ENCODE assay signal across 26 cellular contexts in the genomic region with DNA sequence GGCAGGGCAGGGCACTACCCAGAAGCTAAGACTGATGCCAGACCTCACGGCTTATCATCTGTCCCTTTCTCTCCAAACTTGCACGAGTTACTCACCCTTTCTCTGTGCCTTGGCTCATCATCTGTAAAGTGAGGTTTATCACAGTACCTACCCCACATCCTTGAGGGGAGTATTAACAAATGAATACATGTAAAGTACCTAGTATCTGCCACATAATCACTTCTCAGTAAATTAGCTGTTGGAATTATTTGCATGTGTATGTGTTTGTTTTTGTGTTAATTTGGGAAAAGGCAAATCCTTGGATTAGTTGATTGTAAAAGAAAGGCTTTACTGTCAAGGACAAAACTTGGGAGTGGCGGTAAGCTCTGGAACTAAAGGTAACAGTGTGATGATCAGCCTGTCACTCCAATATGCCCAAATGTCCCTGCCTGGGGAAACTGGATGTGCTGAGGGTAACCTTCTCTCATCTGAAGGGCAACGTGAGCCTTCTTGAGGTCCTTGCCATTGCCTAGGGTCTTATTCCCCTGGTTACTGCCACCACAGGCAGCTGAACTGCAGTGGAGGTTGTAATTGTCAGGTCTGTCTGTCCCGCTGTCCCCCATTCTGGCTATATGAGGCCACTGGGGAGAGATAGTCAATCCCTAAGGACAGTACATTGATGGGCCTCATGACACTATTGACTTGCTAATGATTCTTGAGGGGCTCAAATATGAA.
"Had no signal": no experiment of that assay in that cellular context is flagged by ENCODE, and none has a peak within 500 bp of the region (broad histone marks: within the 10 kb centered on the region; RNA-seq: fewer than 3 reads in every experiment).

No MANE protein-coding gene starts in this region.

- H3K36me3 ChIP-seq: gastroesophageal sphincter, lower lobe of right lung, vagina had no signal

- H3K4me3 Mint-ChIP-seq: activated B cell treated with CpG ODN at 0.5 μM for 24 hours; activated naive CD8-positive, alpha-beta T cell treated with anti-CD3 and anti-CD28 coated beads for 36 hours; activated T-cell treated with anti-CD3 and anti-CD28 coated beads, Interleukin-2, amount 50 U/mL, for 4 hours; central memory CD8-positive, alpha-beta T cell; naive B cell; neural crest cell had no signal

- H3K4me1 ChIP-seq: gastroesophageal sphincter, lower lobe of right lung, testis, vagina had no signal

- H3K4me3 ChIP-seq: gastroesophageal sphincter, lower lobe of right lung, smooth muscle cell, testis, vagina had no signal

- H3K9me3 ChIP-seq: gastroesophageal sphincter, lower lobe of right lung, testis, vagina had no signal

- H3K4me1 Mint-ChIP-seq: activated B cell treated with CpG ODN at 0.5 μM for 24 hours; activated naive CD8-positive, alpha-beta T cell treated with anti-CD3 and anti-CD28 coated beads for 36 hours; central memory CD8-positive, alpha-beta T cell; naive B cell had no signal

- H3K27me3 ChIP-seq: testis, vagina had no signal

- ATAC-seq: activated T-cell treated with anti-CD3 and anti-CD28 coated beads, Interleukin-2, amount 50 U/mL, for 4 hours; gastroesophageal sphincter; lower lobe of right lung; sciatic nerve had no signal

- H3K27ac ChIP-seq: gastroesophageal sphincter, lower lobe of right lung, testis, vagina had no signal

- H3K36me3 Mint-ChIP-seq: activated naive CD8-positive, alpha-beta T cell treated with anti-CD3 and anti-CD28 coated beads for 36 hours; naive B cell had no signal

- DNase-seq: activated B cell treated with CpG ODN at 0.5 μM for 24 hours; activated CD4-positive, alpha-beta T cell treated with anti-CD3 and anti-CD28 coated beads for 4 hours; activated CD4-positive, alpha-beta T cell treated with anti-CD3 and anti-CD28 coated beads, Interleukin-2, amount 50 U/mL, for 48 hours; activated CD8-positive, alpha-beta memory T cell treated with anti-CD3 and anti-CD28 coated beads, Interleukin-2, amount 50 U/mL, for 48 hours; activated naive CD4-positive, alpha-beta T cell treated with Interleukin-2 at 50 U/mL for 16 hours; activated naive CD8-positive, alpha-beta T cell treated with anti-CD3 and anti-CD28 coated beads for 36 hours; activated T-cell treated with anti-CD3 and anti-CD28 coated beads, Interleukin-2, amount 50 U/mL, for 4 hours; effector memory CD4-positive, alpha-beta T cell; head of caudate nucleus; hypothalamus; lower lobe of right lung; naive B cell; occipital lobe; stimulated activated CD4-positive, alpha-beta T cell treated with anti-CD3 and anti-CD28 coated beads, Interleukin-15, amount 100 ng/mL, for 24 hours; stimulated activated CD4-positive, alpha-beta T cell treated with anti-CD3 and anti-CD28 coated beads, Interleukin-2, amount 100 ng/mL, for 48 hours; stimulated activated CD8-positive, alpha-beta memory T cell treated with anti-CD3 and anti-CD28 coated beads, Interleukin-4, amount 100 ng/mL, for 48 hours; stimulated activated naive CD4-positive, alpha-beta T cell; T1000; testis; trophoblast cell had no signal

- H3K27ac Mint-ChIP-seq: activated B cell treated with CpG ODN at 0.5 μM for 24 hours; activated naive CD8-positive, alpha-beta T cell treated with anti-CD3 and anti-CD28 coated beads for 36 hours; naive B cell had no signal

- H3K9me3 Mint-ChIP-seq: activated B cell treated with CpG ODN at 0.5 μM for 24 hours; activated naive CD8-positive, alpha-beta T cell treated with anti-CD3 and anti-CD28 coated beads for 36 hours; activated T-cell treated with anti-CD3 and anti-CD28 coated beads, Interleukin-2, amount 50 U/mL, for 4 hours; neural crest cell had no signal
